35 cellular contexts compared by ENCODE assay signal in the genomic region with DNA sequence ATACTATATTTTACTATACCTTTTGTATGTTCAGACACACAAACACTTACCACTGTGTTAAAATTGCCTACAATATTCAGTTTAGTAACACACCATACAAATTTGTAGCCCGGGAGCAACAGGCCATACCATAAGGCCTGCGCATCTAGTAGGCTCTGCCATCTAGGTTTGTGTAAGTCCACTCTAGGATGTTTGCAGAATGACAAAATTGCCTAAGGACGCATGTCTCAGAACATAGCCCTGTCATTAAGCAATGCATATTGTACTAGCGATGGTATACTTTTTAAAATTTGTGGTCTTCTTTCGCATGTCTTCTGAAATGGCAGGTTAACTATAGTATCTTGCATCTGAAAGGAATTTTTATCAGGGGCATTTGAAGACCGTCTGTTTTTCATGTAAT.
"Had no signal": no experiment of that assay in that cellular context is flagged by ENCODE, and none has a peak within 500 bp of the region (broad histone marks: within the 10 kb centered on the region; RNA-seq: fewer than 3 reads in every experiment).

No MANE protein-coding gene starts in this region.

- DNase-seq: activated B cell treated with CpG ODN at 0.5 μM for 24 hours; activated CD4-positive, alpha-beta memory T cell treated with anti-CD3 and anti-CD28 coated beads for 36 hours; activated CD4-positive, alpha-beta T cell treated with anti-CD3 and anti-CD28 coated beads for 4 hours; activated CD4-positive, alpha-beta T cell treated with anti-CD3 and anti-CD28 coated beads, Interleukin-2, amount 10 ng/mL, durations not matched to agents 24 days and 14 days; activated CD4-positive, alpha-beta T cell treated with anti-CD3 and anti-CD28 coated beads, Interleukin-2, amount 50 U/mL, for 1 hour; activated CD4-positive, alpha-beta T cell treated with anti-CD3 and anti-CD28 coated beads, Interleukin-2, amount 50 U/mL, for 4 hours; activated CD4-positive, CD25-positive, alpha-beta regulatory T cell treated with anti-CD3 and anti-CD28 coated beads, Interleukin-2, amount 50 U/mL, for 72 hours; activated CD8-positive, alpha-beta memory T cell treated with anti-CD3 and anti-CD28 coated beads, Interleukin-2, amount 50 U/mL, for 4 hours; activated CD8-positive, alpha-beta T cell treated with anti-CD3 and anti-CD28 coated beads for 36 hours; activated effector memory CD4-positive, alpha-beta T cell treated with anti-CD3 and anti-CD28 coated beads, Interleukin-2, amount 50 U/mL, for 16 hours; activated gamma-delta T cell treated with Interleukin-2 at 50 U/mL for 16 hours; activated naive CD4-positive, alpha-beta T cell; activated naive CD4-positive, alpha-beta T cell treated with anti-CD3 and anti-CD28 coated beads for 36 hours; activated naive CD4-positive, alpha-beta T cell treated with anti-CD3 and anti-CD28 coated beads, Interleukin-2, amount 50 U/mL, for 16 hours; activated naive CD8-positive, alpha-beta T cell treated with anti-CD3 and anti-CD28 coated beads for 36 hours; activated T-cell treated with anti-CD3 and anti-CD28 coated beads for 4 hours; activated T-cell treated with anti-CD3 and anti-CD28 coated beads, Interleukin-2, amount 50 U/mL, for 1 hour; activated T-cell treated with anti-CD3 and anti-CD28 coated beads, Interleukin-2, amount 50 U/mL, for 4 hours; activated T-cell treated with anti-CD3 and anti-CD28 coated beads, Interleukin-2, amount 50 U/mL, for 72 hours; adrenal gland; amniotic stem cell; aorta; body of pancreas; brain microvascular endothelial cell; caudate nucleus; cerebellar nuclear complex; T-helper 2 cell; T-helper 9 cell had no signal

- H3K4me3 Mint-ChIP-seq: activated B cell treated with CpG ODN at 0.5 μM for 24 hours; activated CD4-positive, alpha-beta memory T cell treated with anti-CD3 and anti-CD28 coated beads for 36 hours; activated CD4-positive, alpha-beta T cell treated with anti-CD3 and anti-CD28 coated beads, Interleukin-2, amount 10 ng/mL, durations not matched to agents 24 days and 14 days; activated CD8-positive, alpha-beta T cell treated with anti-CD3 and anti-CD28 coated beads for 36 hours; activated naive CD4-positive, alpha-beta T cell treated with anti-CD3 and anti-CD28 coated beads for 36 hours; activated naive CD8-positive, alpha-beta T cell treated with anti-CD3 and anti-CD28 coated beads for 36 hours; activated T-cell treated with anti-CD3 and anti-CD28 coated beads, Interleukin-2, amount 50 U/mL, for 4 hours; activated T-cell treated with anti-CD3 and anti-CD28 coated beads, Interleukin-2, amount 50 U/mL, for 72 hours; activated T-helper 1 cell treated with anti-CD3 and anti-CD28 coated beads, Interleukin-12 subunit alpha, Interleukin-12 subunit beta, Interleukin-2, Interleukin-4 antibody, amounts not matched to agents 30 ng/mL and 10 ng/mL and 1 ng/mL, durations not matched to agents 14 hours and 24 hours and 36 hours; activated T-helper 17 cell treated with anti-CD3 and anti-CD28 coated beads, Interleukin-2, amount 50 U/mL, for 72 hours; central memory CD8-positive, alpha-beta T cell; T-helper 2 cell treated with Interferon-gamma antibody and Interleukin-4, amounts not matched to agents 5 μg/mL and 100 μg/mL, for 36 hours had no signal

- H3K4me3 ChIP-seq: adrenal gland, body of pancreas, breast epithelium, cardiac muscle cell had no signal

- ATAC-seq: activated CD8-positive, alpha-beta T cell treated with anti-CD3 and anti-CD28 coated beads for 36 hours; activated naive CD4-positive, alpha-beta T cell treated with anti-CD3 and anti-CD28 coated beads, Interleukin-2, amount 50 U/mL, for 72 hours; activated T-cell treated with anti-CD3 and anti-CD28 coated beads, Interleukin-2, amount 50 U/mL, for 4 hours; activated T-cell treated with anti-CD3 and anti-CD28 coated beads, Interleukin-2, amount 50 U/mL, for 72 hours; activated T-helper 17 cell treated with anti-CD3 and anti-CD28 coated beads, Interleukin-2, amount 50 U/mL, for 72 hours; body of pancreas had no signal

- H3K9me3 ChIP-seq: adrenal gland, body of pancreas, breast epithelium had no signal

- H3K27me3 Mint-ChIP-seq: activated B cell treated with CpG ODN at 0.5 μM for 24 hours; activated CD4-positive, alpha-beta memory T cell treated with anti-CD3 and anti-CD28 coated beads for 36 hours; activated CD4-positive, alpha-beta T cell treated with anti-CD3 and anti-CD28 coated beads, Interleukin-2, amount 10 ng/mL, durations not matched to agents 24 days and 14 days; activated CD8-positive, alpha-beta T cell treated with anti-CD3 and anti-CD28 coated beads for 36 hours; activated naive CD8-positive, alpha-beta T cell treated with anti-CD3 and anti-CD28 coated beads for 36 hours; activated T-helper 17 cell treated with anti-CD3 and anti-CD28 coated beads, Interleukin-2, amount 50 U/mL, for 72 hours; central memory CD8-positive, alpha-beta T cell had no signal

- H3K4me1 Mint-ChIP-seq: activated B cell treated with CpG ODN at 0.5 μM for 24 hours; activated CD4-positive, alpha-beta T cell treated with anti-CD3 and anti-CD28 coated beads, Interleukin-2, amount 10 ng/mL, durations not matched to agents 24 days and 14 days; activated naive CD8-positive, alpha-beta T cell treated with anti-CD3 and anti-CD28 coated beads for 36 hours; activated T-helper 17 cell treated with anti-CD3 and anti-CD28 coated beads, Interleukin-2, amount 50 U/mL, for 72 hours; central memory CD8-positive, alpha-beta T cell had no signal

- H3K27ac Mint-ChIP-seq: activated B cell treated with CpG ODN at 0.5 μM for 24 hours; activated CD4-positive, alpha-beta memory T cell treated with anti-CD3 and anti-CD28 coated beads for 36 hours; activated CD4-positive, alpha-beta T cell treated with anti-CD3 and anti-CD28 coated beads, Interleukin-2, amount 10 ng/mL, durations not matched to agents 24 days and 14 days; activated CD8-positive, alpha-beta T cell treated with anti-CD3 and anti-CD28 coated beads for 36 hours; activated naive CD4-positive, alpha-beta T cell treated with anti-CD3 and anti-CD28 coated beads for 36 hours; activated naive CD4-positive, alpha-beta T cell treated with anti-CD3 and anti-CD28 coated beads, Interleukin-2, amount 50 U/mL, for 72 hours; activated naive CD8-positive, alpha-beta T cell treated with anti-CD3 and anti-CD28 coated beads for 36 hours; activated T-cell treated with anti-CD3 and anti-CD28 coated beads, Interleukin-2, amount 50 U/mL, for 72 hours; activated T-helper 1 cell treated with anti-CD3 and anti-CD28 coated beads, Interleukin-12 subunit alpha, Interleukin-12 subunit beta, Interleukin-2, Interleukin-4 antibody, amounts not matched to agents 30 ng/mL and 10 ng/mL and 1 ng/mL, durations not matched to agents 14 hours and 24 hours and 36 hours; activated T-helper 17 cell treated with anti-CD3 and anti-CD28 coated beads, Interleukin-2, amount 50 U/mL, for 72 hours; T-helper 2 cell treated with Interferon-gamma antibody and Interleukin-4, amounts not matched to agents 5 μg/mL and 100 μg/mL, for 36 hours had no signal
